Comparison of ENCODE assay signal across 10 cellular contexts in the genomic region with DNA sequence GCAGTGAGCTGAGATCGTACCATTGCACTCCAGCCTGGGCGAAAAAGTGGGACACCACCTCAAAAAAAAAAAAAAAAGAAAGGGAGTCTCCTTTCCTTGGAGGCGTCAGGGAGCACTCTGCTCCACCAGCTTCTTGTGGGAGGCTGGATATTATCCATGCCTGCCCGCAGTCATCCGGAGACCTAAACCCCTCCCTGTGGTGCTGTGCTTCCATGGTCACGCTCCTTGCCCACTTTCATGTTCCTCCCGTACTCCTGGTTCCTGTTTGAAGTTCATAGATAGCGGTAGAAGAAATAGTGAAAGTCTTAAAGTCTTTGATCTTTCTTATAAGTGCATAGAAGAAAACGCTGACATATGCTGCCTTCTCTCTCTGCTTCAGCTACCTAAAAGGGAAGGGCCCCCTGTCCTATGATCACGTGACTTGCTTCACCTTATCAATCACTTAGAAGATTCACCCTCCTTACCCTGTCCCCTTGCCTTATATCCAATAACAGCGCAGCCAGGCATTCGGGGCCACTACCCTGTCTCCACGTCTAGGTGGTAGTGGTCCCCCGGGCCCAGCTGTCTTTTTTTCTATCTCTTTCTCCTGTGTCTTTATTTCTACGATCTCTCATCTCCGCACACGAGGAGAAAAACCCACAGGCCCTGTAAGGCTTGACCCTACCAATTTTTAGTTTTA. TPM values are rescaled to one million over a fixed set of nuclear protein-coding genes. Genes with fewer than 3 reads are reported as not detected.
"Had no signal": no experiment of that assay in that cellular context is flagged by ENCODE, and none has a peak within 500 bp of the region (broad histone marks: within the 10 kb centered on the region; RNA-seq: fewer than 3 reads in every experiment).

No MANE protein-coding gene starts in this region.

RNA-seq across cellular contexts. Expression of a gene that starts 45.4 kb away (rescaled TPM):
- total RNA-seq: activated T-cell treated with anti-CD3 and anti-CD28 coated beads, Interleukin-2, amount 50 U/mL, for 72 hours; chondrocyte; esophagus mucosa; kidney; left ventricle myocardium inferior; occipital lobe; right cardiac atrium; upper lobe of right lung had no signal
- polyA plus RNA-seq: lung, psoas muscle, right cardiac atrium had no signal
